1 cellular context compared by ENCODE assay signal in genomic region chr18:56641714-56642331, GRCh38.
TF ChIP-seq lines count a peak whose summit lies in the region.

No MANE protein-coding gene starts in this region.

TF ChIP-seq in HepG2, 621 proteins besides CTCF, POLR2A, EP300 and RAD21 (continues in another document):
- TF ChIP-seq ZNF792 (CRISPR knock-in tag; IDR thresholded peaks at IDR 0.05) (0 out of 2 replicates have a peak, but pooled peaks have one; percentile 45), HOMEZ (CRISPR knock-in tag; IDR thresholded peaks at IDR 0.05; ENCODE audit: low read depth) (peak; percentile 84; the same call in 1 of the 2 replicates), KAT8 (CRISPR knock-in tag; IDR thresholded peaks at IDR 0.05) (0 out of 2 replicates have a peak, but pooled peaks have one; percentile 22), ZNF362 (CRISPR knock-in tag; IDR thresholded peaks at IDR 0.05; ENCODE audit: borderline replicate concordance) (no peak), SKI (IDR thresholded peaks at IDR 0.05; ENCODE audit: partially characterized antibody) (peak; percentile 22), CCDC6 (CRISPR knock-in tag; IDR thresholded peaks at IDR 0.05) (peak; percentile 27; the same call in 1 of the 2 replicates), IKZF5 (CRISPR knock-in tag; IDR thresholded peaks at IDR 0.05) (0 out of 2 replicates have a peak, but pooled peaks have one; percentile 38), GABPB1 (CRISPR knock-in tag; IDR thresholded peaks at IDR 0.05) (peak; percentile 57; the same call in 1 of the 2 replicates), ZNF570 (CRISPR knock-in tag; IDR thresholded peaks at IDR 0.05; ENCODE audit: borderline replicate concordance) (no peak), ZNF468 (CRISPR knock-in tag; IDR thresholded peaks at IDR 0.05) (no peak), FOSL1 (CRISPR knock-in tag; IDR thresholded peaks at IDR 0.05; ENCODE audit: borderline replicate concordance) (peak; percentile 75; the same call in 1 of the 2 replicates), ZNF207 (IDR thresholded peaks at IDR 0.05; ENCODE audit: borderline replicate concordance) (no peak), JUND (CRISPR knock-in tag; IDR thresholded peaks at IDR 0.05) (peak; percentile 41; the same call in 1 of the 2 replicates), CAMTA2 (CRISPR knock-in tag; IDR thresholded peaks at IDR 0.05; ENCODE audit: borderline replicate concordance) (no peak), PATZ1 (CRISPR knock-in tag; IDR thresholded peaks at IDR 0.05) (no peak), NR2F6 (IDR thresholded peaks at IDR 0.05) (no peak), NR2F6 (CRISPR knock-in tag; IDR thresholded peaks at IDR 0.05) (peak; percentile 20; the same call in 1 of the 2 replicates), SAFB2 (CRISPR knock-in tag; IDR thresholded peaks at IDR 0.05; ENCODE audit: borderline replicate concordance, low read depth) (no peak), ZFX (CRISPR knock-in tag; IDR thresholded peaks at IDR 0.05; ENCODE audit: low read depth) (peak; percentile 21; the same call in 1 of the 2 replicates), SOX5 (CRISPR knock-in tag; IDR thresholded peaks at IDR 0.05; ENCODE audit: borderline replicate concordance) (peak; percentile 61; the same call in 1 of the 2 replicates), FOXK1 (CRISPR knock-in tag; IDR thresholded peaks at IDR 0.05; ENCODE audit: borderline replicate concordance, low read depth) (peak; percentile 59; the same call in 1 of the 2 replicates), ZSCAN9 (CRISPR knock-in tag; IDR thresholded peaks at IDR 0.05; ENCODE audit: borderline replicate concordance) (peak; percentile 58; the same call in 1 of the 2 replicates), ZNF337 (CRISPR knock-in tag; IDR thresholded peaks at IDR 0.05; ENCODE audit: borderline replicate concordance, low read depth) (no peak), HDAC2 (CRISPR knock-in tag; IDR thresholded peaks at IDR 0.05) (0 out of 2 replicates have a peak, but pooled peaks have one; percentile 24), ETV5 (CRISPR knock-in tag; IDR thresholded peaks at IDR 0.05; ENCODE audit: borderline replicate concordance) (peak; percentile 92; the same call in 1 of the 2 replicates), FOXA3 (CRISPR knock-in tag; IDR thresholded peaks at IDR 0.05) (peak; percentile 94), GATAD2A (CRISPR knock-in tag; IDR thresholded peaks at IDR 0.05) (peak; percentile 81), THAP11 (CRISPR knock-in tag; IDR thresholded peaks at IDR 0.05) (peak; percentile 27; the same call in 1 of the 2 replicates), KMT2B (CRISPR knock-in tag; IDR thresholded peaks at IDR 0.05) (0 out of 2 replicates have a peak, but pooled peaks have one; percentile 27), SAP130 (CRISPR knock-in tag; IDR thresholded peaks at IDR 0.05; ENCODE audit: low read depth) (peak; percentile 57), SOX13 (IDR thresholded peaks at IDR 0.05) (no peak), SOX13 (CRISPR knock-in tag; conservative IDR thresholded peaks at IDR 0.05 in 1 of 2, IDR thresholded peaks at IDR 0.05 in 1 of 2) (peak in 1 of 2 experiments; percentile 58; a peak in 1 of 4 replicates)
- TF ChIP-seq, protein P1, sequence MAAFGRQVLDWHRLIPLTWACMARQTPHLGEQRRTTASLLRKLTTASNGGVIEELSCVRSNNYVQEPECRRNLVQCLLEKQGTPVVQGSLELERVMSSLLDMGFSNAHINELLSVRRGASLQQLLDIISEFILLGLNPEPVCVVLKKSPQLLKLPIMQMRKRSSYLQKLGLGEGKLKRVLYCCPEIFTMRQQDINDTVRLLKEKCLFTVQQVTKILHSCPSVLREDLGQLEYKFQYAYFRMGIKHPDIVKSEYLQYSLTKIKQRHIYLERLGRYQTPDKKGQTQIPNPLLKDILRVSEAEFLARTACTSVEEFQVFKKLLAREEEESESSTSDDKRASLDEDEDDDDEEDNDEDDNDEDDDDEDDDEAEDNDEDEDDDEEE (CRISPR knock-in tag; IDR thresholded peaks at IDR 0.05), result no peak
- TF ChIP-seq, protein P2, sequence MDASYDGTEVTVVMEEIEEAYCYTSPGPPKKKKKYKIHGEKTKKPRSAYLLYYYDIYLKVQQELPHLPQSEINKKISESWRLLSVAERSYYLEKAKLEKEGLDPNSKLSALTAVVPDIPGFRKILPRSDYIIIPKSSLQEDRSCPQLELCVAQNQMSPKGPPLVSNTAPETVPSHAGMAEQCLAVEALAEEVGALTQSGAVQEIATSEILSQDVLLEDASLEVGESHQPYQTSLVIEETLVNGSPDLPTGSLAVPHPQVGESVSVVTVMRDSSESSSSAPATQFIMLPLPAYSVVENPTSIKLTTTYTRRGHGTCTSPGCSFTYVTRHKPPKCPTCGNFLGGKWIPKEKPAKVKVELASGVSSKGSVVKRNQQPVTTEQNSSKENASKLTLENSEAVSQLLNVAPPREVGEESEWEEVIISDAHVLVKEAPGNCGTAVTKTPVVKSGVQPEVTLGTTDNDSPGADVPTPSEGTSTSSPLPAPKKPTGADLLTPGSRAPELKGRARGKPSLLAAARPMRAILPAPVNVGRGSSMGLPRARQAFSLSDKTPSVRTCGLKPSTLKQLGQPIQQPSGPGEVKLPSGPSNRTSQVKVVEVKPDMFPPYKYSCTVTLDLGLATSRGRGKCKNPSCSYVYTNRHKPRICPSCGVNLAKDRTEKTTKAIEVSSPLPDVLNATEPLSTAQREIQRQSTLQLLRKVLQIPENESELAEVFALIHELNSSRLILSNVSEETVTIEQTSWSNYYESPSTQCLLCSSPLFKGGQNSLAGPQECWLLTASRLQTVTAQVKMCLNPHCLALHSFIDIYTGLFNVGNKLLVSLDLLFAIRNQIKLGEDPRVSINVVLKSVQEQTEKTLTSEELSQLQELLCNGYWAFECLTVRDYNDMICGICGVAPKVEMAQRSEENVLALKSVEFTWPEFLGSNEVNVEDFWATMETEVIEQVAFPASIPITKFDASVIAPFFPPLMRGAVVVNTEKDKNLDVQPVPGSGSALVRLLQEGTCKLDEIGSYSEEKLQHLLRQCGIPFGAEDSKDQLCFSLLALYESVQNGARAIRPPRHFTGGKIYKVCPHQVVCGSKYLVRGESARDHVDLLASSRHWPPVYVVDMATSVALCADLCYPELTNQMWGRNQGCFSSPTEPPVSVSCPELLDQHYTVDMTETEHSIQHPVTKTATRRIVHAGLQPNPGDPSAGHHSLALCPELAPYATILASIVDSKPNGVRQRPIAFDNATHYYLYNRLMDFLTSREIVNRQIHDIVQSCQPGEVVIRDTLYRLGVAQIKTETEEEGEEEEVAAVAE (CRISPR knock-in tag; IDR thresholded peaks at IDR 0.05; ENCODE audit: borderline replicate concordance), result 0 out of 2 replicates have a peak, but pooled peaks have one; percentile 21
- TF ChIP-seq, protein P3, sequence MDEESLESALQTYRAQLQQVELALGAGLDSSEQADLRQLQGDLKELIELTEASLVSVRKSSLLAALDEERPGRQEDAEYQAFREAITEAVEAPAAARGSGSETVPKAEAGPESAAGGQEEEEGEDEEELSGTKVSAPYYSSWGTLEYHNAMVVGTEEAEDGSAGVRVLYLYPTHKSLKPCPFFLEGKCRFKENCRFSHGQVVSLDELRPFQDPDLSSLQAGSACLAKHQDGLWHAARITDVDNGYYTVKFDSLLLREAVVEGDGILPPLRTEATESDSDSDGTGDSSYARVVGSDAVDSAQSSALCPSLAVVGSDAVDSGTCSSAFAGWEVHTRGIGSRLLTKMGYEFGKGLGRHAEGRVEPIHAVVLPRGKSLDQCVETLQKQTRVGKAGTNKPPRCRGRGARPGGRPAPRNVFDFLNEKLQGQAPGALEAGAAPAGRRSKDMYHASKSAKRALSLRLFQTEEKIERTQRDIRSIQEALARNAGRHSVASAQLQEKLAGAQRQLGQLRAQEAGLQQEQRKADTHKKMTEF (CRISPR knock-in tag; IDR thresholded peaks at IDR 0.05), result peak; percentile 54; the same call in 1 of the 2 replicates
- TF ChIP-seq, protein P4, sequence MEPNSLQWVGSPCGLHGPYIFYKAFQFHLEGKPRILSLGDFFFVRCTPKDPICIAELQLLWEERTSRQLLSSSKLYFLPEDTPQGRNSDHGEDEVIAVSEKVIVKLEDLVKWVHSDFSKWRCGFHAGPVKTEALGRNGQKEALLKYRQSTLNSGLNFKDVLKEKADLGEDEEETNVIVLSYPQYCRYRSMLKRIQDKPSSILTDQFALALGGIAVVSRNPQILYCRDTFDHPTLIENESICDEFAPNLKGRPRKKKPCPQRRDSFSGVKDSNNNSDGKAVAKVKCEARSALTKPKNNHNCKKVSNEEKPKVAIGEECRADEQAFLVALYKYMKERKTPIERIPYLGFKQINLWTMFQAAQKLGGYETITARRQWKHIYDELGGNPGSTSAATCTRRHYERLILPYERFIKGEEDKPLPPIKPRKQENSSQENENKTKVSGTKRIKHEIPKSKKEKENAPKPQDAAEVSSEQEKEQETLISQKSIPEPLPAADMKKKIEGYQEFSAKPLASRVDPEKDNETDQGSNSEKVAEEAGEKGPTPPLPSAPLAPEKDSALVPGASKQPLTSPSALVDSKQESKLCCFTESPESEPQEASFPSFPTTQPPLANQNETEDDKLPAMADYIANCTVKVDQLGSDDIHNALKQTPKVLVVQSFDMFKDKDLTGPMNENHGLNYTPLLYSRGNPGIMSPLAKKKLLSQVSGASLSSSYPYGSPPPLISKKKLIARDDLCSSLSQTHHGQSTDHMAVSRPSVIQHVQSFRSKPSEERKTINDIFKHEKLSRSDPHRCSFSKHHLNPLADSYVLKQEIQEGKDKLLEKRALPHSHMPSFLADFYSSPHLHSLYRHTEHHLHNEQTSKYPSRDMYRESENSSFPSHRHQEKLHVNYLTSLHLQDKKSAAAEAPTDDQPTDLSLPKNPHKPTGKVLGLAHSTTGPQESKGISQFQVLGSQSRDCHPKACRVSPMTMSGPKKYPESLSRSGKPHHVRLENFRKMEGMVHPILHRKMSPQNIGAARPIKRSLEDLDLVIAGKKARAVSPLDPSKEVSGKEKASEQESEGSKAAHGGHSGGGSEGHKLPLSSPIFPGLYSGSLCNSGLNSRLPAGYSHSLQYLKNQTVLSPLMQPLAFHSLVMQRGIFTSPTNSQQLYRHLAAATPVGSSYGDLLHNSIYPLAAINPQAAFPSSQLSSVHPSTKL (CRISPR knock-in tag; IDR thresholded peaks at IDR 0.05), result peak; percentile 72
- TF ChIP-seq, protein P5, sequence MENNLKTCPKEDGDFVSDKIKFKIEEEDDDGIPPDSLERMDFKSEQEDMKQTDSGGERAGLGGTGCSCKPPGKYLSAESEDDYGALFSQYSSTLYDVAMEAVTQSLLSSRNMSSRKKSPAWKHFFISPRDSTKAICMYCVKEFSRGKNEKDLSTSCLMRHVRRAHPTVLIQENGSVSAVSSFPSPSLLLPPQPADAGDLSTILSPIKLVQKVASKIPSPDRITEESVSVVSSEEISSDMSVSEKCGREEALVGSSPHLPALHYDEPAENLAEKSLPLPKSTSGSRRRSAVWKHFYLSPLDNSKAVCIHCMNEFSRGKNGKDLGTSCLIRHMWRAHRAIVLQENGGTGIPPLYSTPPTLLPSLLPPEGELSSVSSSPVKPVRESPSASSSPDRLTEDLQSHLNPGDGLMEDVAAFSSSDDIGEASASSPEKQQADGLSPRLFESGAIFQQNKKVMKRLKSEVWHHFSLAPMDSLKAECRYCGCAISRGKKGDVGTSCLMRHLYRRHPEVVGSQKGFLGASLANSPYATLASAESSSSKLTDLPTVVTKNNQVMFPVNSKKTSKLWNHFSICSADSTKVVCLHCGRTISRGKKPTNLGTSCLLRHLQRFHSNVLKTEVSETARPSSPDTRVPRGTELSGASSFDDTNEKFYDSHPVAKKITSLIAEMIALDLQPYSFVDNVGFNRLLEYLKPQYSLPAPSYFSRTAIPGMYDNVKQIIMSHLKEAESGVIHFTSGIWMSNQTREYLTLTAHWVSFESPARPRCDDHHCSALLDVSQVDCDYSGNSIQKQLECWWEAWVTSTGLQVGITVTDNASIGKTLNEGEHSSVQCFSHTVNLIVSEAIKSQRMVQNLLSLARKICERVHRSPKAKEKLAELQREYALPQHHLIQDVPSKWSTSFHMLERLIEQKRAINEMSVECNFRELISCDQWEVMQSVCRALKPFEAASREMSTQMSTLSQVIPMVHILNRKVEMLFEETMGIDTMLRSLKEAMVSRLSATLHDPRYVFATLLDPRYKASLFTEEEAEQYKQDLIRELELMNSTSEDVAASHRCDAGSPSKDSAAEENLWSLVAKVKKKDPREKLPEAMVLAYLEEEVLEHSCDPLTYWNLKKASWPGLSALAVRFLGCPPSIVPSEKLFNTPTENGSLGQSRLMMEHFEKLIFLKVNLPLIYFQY (CRISPR knock-in tag; IDR thresholded peaks at IDR 0.05; ENCODE audit: borderline replicate concordance), result no peak
